8 cellular contexts compared by ENCODE assay signal in genomic region chr4:8394125-8394524, GRCh38. TPM values are rescaled to one million over a fixed set of nuclear protein-coding genes. Genes with fewer than 3 reads are reported as not detected.
A peak's percentile ranks its signal among the peaks of the same experiment; 100 is the strongest.
DNase-seq lines count a peak whose midpoint lies in the region; FAIRE-seq and TF ChIP-seq lines count a peak whose summit lies in the region.

No MANE protein-coding gene starts in this region.

- H3K36me3 Mint-ChIP-seq in astrocyte (ENCODE audit: low read depth, unreplicated experiment) = peaks cover 25% of the 10 kb centered on the region

- H3K9me2 ChIP-seq in hepatocyte (replicated peaks; ENCODE audit: insufficient read depth) = no peaks in the 10 kb centered on the region

- H3K36me3 ChIP-seq in astrocyte (ENCODE audit: insufficient read depth, low read length) (peaks cover 2% of the 10 kb centered on the region), hepatocyte (replicated peaks; ENCODE audit: insufficient read depth, low read depth) (no peaks in the 10 kb centered on the region)

- TF ChIP-seq CTCF in astrocyte (IDR thresholded peaks at IDR 0.05; ENCODE audit: insufficient read depth, low read depth, low read length) = no peak
- no peak for TF ChIP-seq CTCF in hepatocyte (IDR thresholded peaks at IDR 0.05; ENCODE audit: poor library complexity)

- H3K9ac ChIP-seq in astrocyte (ENCODE audit: low read length) = peak overlapping the region; percentile 44

- H3K4me3 ChIP-seq in astrocyte (ENCODE audit: insufficient read depth, low read depth, low read length) (no peak overlapping the region), hepatocyte (no peak overlapping the region)

- no peak overlapping the region for H3K4me3 Mint-ChIP-seq in astrocyte (ENCODE audit: unreplicated experiment)

- H3K79me2 ChIP-seq in astrocyte (ENCODE audit: insufficient read depth, low read length) (no peaks in the 10 kb centered on the region), hepatocyte (no peaks in the 10 kb centered on the region)

- H3K27me3 Mint-ChIP-seq in astrocyte (ENCODE audit: low read depth, unreplicated experiment) = no peaks in the 10 kb centered on the region

- DNase-seq in C1 segment of cervical spinal cord (lab: John Stamatoyannopoulos, UW) (peak in 10 of 14 donors; percentile 13 to 67 (median 58)), astrocyte (ENCODE audit: low read depth) (peak; percentile 68), hepatocyte (ENCODE audit: low spot score) (peak; percentile 32), putamen (ENCODE audit: low spot score) (peak; percentile 62), NCI-H146 (lab: John Stamatoyannopoulos, UW) (no peak), COR-L47 (lab: John Stamatoyannopoulos, UW) (no peak), HuH-7.5 (ENCODE audit: low spot score) (no peak)
- DNase-seq in activated naive CD4-positive, alpha-beta T cell (lab: John Stamatoyannopoulos, UW) = no peak

- H3K27me3 ChIP-seq in astrocyte (ENCODE audit: insufficient read depth, low read length) (no peaks in the 10 kb centered on the region), hepatocyte (no peaks in the 10 kb centered on the region)

- H3K4me1 ChIP-seq in astrocyte (ENCODE audit: insufficient read depth, low read length) = peaks cover 35% of the 10 kb centered on the region
- peaks cover 8% of the 10 kb centered on the region for H3K4me1 ChIP-seq in hepatocyte (ENCODE audit: insufficient read depth)

- H2AFZ ChIP-seq in astrocyte (ENCODE audit: low read depth, low read length) (no peak overlapping the region), hepatocyte (no peak overlapping the region)

- peaks cover 29% of the 10 kb centered on the region for H3K4me1 Mint-ChIP-seq in astrocyte (ENCODE audit: low read depth, unreplicated experiment)

- H3K9me3 ChIP-seq in astrocyte (ENCODE audit: insufficient read depth, low read depth, low read length) (no peaks in the 10 kb centered on the region), hepatocyte (ENCODE audit: low read depth) (no peaks in the 10 kb centered on the region)

- peak overlapping the region; percentile 34 for H3K27ac Mint-ChIP-seq in astrocyte (ENCODE audit: unreplicated experiment)

- WGBS in hepatocyte (ENCODE audit: low lambda C conversion rate, missing lambda C conversion rate) = 62% methylated on average over 18 of the region's 18 CpGs

- peaks cover 55% of the 10 kb centered on the region for H4K20me1 ChIP-seq in astrocyte (ENCODE audit: insufficient read depth, low read length)
- H4K20me1 ChIP-seq in hepatocyte (ENCODE audit: insufficient read depth, poor library complexity, severe bottlenecking) = no peaks in the 10 kb centered on the region

- H3K9me3 Mint-ChIP-seq in astrocyte (ENCODE audit: unreplicated experiment) = no peaks in the 10 kb centered on the region

- FAIRE-seq in astrocyte (lab: Jason Lieb, UNC) = no peak

- H3K27ac ChIP-seq in astrocyte (ENCODE audit: low read depth, low read length) (peak overlapping the region; percentile 47), hepatocyte (peak overlapping the region; percentile 73)

- H3K4me2 ChIP-seq in astrocyte (ENCODE audit: low read length) (peak overlapping the region; percentile 71), hepatocyte (peak overlapping the region; percentile 1)

RNA-seq across cellular contexts. Expression of gene ACOX3, which starts 46.4 kb away (rescaled TPM):
- total RNA-seq in astrocyte (45.6 and 54.6 TPM in 2 replicates), hepatocyte (21.0 and 22.5 TPM in 2 replicates)
- polyA plus RNA-seq in hepatocyte = 13.9 and 17.6 TPM in 2 replicates

RNA-seq across cellular contexts. Expression of gene TRMT44, which starts 46.5 kb away (rescaled TPM):
- total RNA-seq in astrocyte = 12.2 and 18.0 TPM in 2 replicates
- total RNA-seq in hepatocyte = 13.2 and 20.1 TPM in 2 replicates
- 8.2 and 13.2 TPM in 2 replicates for polyA plus RNA-seq in hepatocyte

Comparison
In these comparisons a context has a peak if more than half of its experiments do, and no peak if none do; other contexts are left out.
1. DNase-seq: peak in C1 segment of cervical spinal cord (10 of 14), astrocyte (single experiment), hepatocyte (single experiment) and putamen (single experiment); none in NCI-H146 (single experiment), activated naive CD4-positive, alpha-beta T cell (0 of 4), COR-L47 (single experiment) and HuH-7.5 (single experiment).